Comparison of ENCODE assay signal across 16 cellular contexts in the genomic region with DNA sequence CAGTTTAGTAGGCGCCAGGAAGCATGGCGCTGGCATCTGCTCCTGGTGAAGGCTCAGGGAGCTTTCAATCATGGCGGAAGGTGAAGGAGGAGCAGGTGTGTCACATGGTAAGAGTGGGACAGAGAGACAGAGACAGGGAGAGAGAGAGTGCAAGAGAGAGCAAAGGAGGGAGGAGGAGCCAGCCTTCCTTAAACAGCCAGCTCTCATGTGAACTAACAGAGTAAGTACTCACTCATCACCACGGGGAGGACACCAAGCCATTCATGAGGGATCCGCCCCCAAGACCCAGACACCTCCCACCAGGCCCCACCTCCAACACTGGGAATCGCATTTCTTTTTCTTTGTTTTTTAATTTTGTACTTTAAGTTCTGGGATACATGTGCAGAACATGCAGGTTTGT. TPM values are rescaled to one million over a fixed set of nuclear protein-coding genes. Genes with fewer than 3 reads are reported as not detected.
DNase-seq lines count a peak whose midpoint lies in the region; ATAC-seq, FAIRE-seq and TF ChIP-seq lines count a peak whose summit lies in the region.
"Had no signal": no experiment of that assay in that cellular context is flagged by ENCODE, and none has a peak within 500 bp of the region (broad histone marks: within the 10 kb centered on the region; RNA-seq: fewer than 3 reads in every experiment).

No MANE protein-coding gene starts in this region.

- TF ChIP-seq CTCF in HFFc6 (IDR thresholded peaks at IDR 0.05) (no peak), K562 (IDR thresholded peaks at IDR 0.05 in 2 of 3, conservative IDR thresholded peaks at IDR 0.05 in 1 of 3; ENCODE audit: insufficient read depth in 2 of 3, low read depth in 1 of 3, low read length in 3 of 3) (no peak), progenitor cell of endocrine pancreas (IDR thresholded peaks at IDR 0.05; ENCODE audit: unreplicated experiment) (no peak), psoas muscle (IDR thresholded peaks at IDR 0.05) (no peak)

- H3K36me3 ChIP-seq in K562 (ENCODE audit: control insufficient read depth, insufficient read depth, low read length) (no peaks in the 10 kb centered on the region), psoas muscle (ENCODE audit: insufficient read depth in 1 of 2, low read depth in 1 of 2) (no peaks in the 10 kb centered on the region)
- H3K36me3 ChIP-seq: BE2C, Peyer's patch had no signal

- H2AFZ ChIP-seq in K562 (ENCODE audit: low read depth, low read length): peak overlapping the region; percentile 48

- CTCF ChIA-PET in K562 (lab: Yijun Ruan, JAX; ENCODE audit: low intra/inter-chr PET ratio): no interaction called here

- ATAC-seq in K562 (peak; percentile 96), GM21619 (IDR thresholded peaks at IDR 0.05; ENCODE audit: unreplicated experiment) (no peak), psoas muscle (no peak)
- ATAC-seq: T-cell had no signal

- 53% methylated on average over 6 of the region's 6 CpGs for WGBS in K562 (ENCODE audit: insufficient coverage, low coverage, missing lambda C conversion rate)
- 89 to 92% (median 90%) methylated on average over 6 of the region's 6 CpGs for WGBS in psoas muscle, 3 donors

- peak overlapping the region; percentile 71 for H3K27ac Mint-ChIP-seq in HFFc6
- peak overlapping the region; percentile 83 for H3K27ac Mint-ChIP-seq in progenitor cell of endocrine pancreas
- H3K27ac Mint-ChIP-seq: IgD-negative memory B cell, T-cell had no signal

- DNase-seq in Daoy (ENCODE audit: low read depth): peak; percentile 13
- DNase-seq in HFFc6: no peak
- DNase-seq in K562 (ENCODE audit: extremely low read depth in 1 of 4, low spot score in 3 of 4): peak in 3 of 4 experiments; percentile 36 to 71 (median 54)
- DNase-seq in progenitor cell of endocrine pancreas (ENCODE audit: low spot score, unreplicated experiment): no peak
- DNase-seq in C1 segment of cervical spinal cord (lab: John Stamatoyannopoulos, UW): no peak
- no peak for DNase-seq in psoas muscle
- DNase-seq: CD4-positive, alpha-beta memory T cell; NCI-H1417 treated with DMSO at 0.1 percent for 48 hours; NCI-H446 treated with DMSO at 0.1 percent for 48 hours; Peyer's patch; T-cell had no signal

- H3K9me1 ChIP-seq in K562 (ENCODE audit: control insufficient read depth, insufficient read depth, low read length): no peaks in the 10 kb centered on the region

- no peaks in the 10 kb centered on the region for H3K79me2 ChIP-seq in K562 (ENCODE audit: control insufficient read depth, insufficient read depth, low read length)

- H3K9me3 ChIP-seq in K562 (replicated peaks; ENCODE audit: control insufficient read depth, insufficient read depth, low read depth, low read length): no peaks in the 10 kb centered on the region
- no peaks in the 10 kb centered on the region for H3K9me3 ChIP-seq in psoas muscle
- H3K9me3 ChIP-seq: BE2C, Peyer's patch had no signal

- H3K36me3 Mint-ChIP-seq in HFFc6 (ENCODE audit: low read depth): no peaks in the 10 kb centered on the region
- H3K36me3 Mint-ChIP-seq in progenitor cell of endocrine pancreas (ENCODE audit: insufficient read depth): no peaks in the 10 kb centered on the region
- H3K36me3 Mint-ChIP-seq: T-cell had no signal

- H3K4me3 Mint-ChIP-seq in HFFc6 (no peak overlapping the region), progenitor cell of endocrine pancreas (ENCODE audit: low read depth) (no peak overlapping the region)
- H3K4me3 Mint-ChIP-seq: CD4-positive, alpha-beta memory T cell; IgD-negative memory B cell; T-cell had no signal

- H3K27ac ChIP-seq in K562 (ENCODE audit: extremely low read depth, low read depth, low read length) (0 out of 3 replicates have a peak overlapping the region, but pooled peaks have one; percentile 2), psoas muscle (no peak overlapping the region)
- H3K27ac ChIP-seq: Peyer's patch, SK-N-MC had no signal

- BruUV-seq in K562 (replicated peaks; lab: Mats Ljungman, UMichigan): no TSS peak

- no peak overlapping the region for H3K9ac ChIP-seq in K562 (ENCODE audit: insufficient read depth in 1 of 2, low read depth in 2 of 2, low read length in 2 of 2)

- peaks cover 7 to 9% of the 10 kb centered on the region in 2 experiments; a peak in 2 of 5 replicates for H3K4me1 ChIP-seq in K562 (replicated peaks in 1 of 2; ENCODE audit: control insufficient read depth in 2 of 2, insufficient read depth in 2 of 2, low read length in 2 of 2)
- peaks cover 4% of the 10 kb centered on the region for H3K4me1 ChIP-seq in psoas muscle
- H3K4me1 ChIP-seq: BE2C, Peyer's patch had no signal

- H3K4me3 ChIP-seq in K562 (no peak overlapping the region), psoas muscle (no peak overlapping the region)
- H3K4me3 ChIP-seq: Peyer's patch, SK-N-MC had no signal

- POLR2A ChIA-PET in K562 (lab: Yijun Ruan, JAX): interaction anchor here (0.6 to 1.4 kb wide), 4 partner anchors 41 to 159 kb away, joined by 3 to 8 read pairs (median 4); a partner anchor contains a TSS

- intact Hi-C loops in K562 (cut with micrococcal nuclease): no loop called here
- intact Hi-C loops in psoas muscle (cut with DNase I): no loop called here

- H3K4me1 Mint-ChIP-seq in HFFc6 (ENCODE audit: low read depth) (peaks cover 12% of the 10 kb centered on the region), progenitor cell of endocrine pancreas (ENCODE audit: low read depth) (peaks cover 16% of the 10 kb centered on the region)

- TF ChIP-seq EP300 in K562 (IDR thresholded peaks at IDR 0.05; ENCODE audit: low read length): no peak

- TF ChIP-seq POLR2A in K562 (conservative IDR thresholded peaks at IDR 0.05): no peak

- H4K20me1 ChIP-seq in K562 (replicated peaks; ENCODE audit: control insufficient read depth, insufficient read depth, low read length): no peaks in the 10 kb centered on the region

- no peak for TF ChIP-seq RAD21 in K562 (CRISPR knock-in tag; conservative IDR thresholded peaks at IDR 0.05 in 1 of 2, IDR thresholded peaks at IDR 0.05 in 1 of 2)

- H3K27me3 Mint-ChIP-seq in HFFc6 (ENCODE audit: insufficient read depth) (peaks cover 12% of the 10 kb centered on the region), progenitor cell of endocrine pancreas (no peaks in the 10 kb centered on the region)
- H3K27me3 Mint-ChIP-seq: CD4-positive, alpha-beta memory T cell; IgD-negative memory B cell; T-cell had no signal

- in situ Hi-C loops in K562 (cut with MboI): no loop called here

- H3K9me3 Mint-ChIP-seq in HFFc6: no peaks in the 10 kb centered on the region
- no peaks in the 10 kb centered on the region for H3K9me3 Mint-ChIP-seq in progenitor cell of endocrine pancreas (ENCODE audit: low read depth)
- H3K9me3 Mint-ChIP-seq: IgD-negative memory B cell, T-cell had no signal

- peak; percentile 65 for FAIRE-seq in K562 (lab: Jason Lieb, UNC)
- FAIRE-seq: H54 had no signal

- H3K4me2 ChIP-seq in K562 (ENCODE audit: insufficient read depth, low read length): no peak overlapping the region

- no peaks in the 10 kb centered on the region for H3K27me3 ChIP-seq in K562 (ENCODE audit: control insufficient read depth in 2 of 2, insufficient read depth in 2 of 2, low read length in 2 of 2)
- H3K27me3 ChIP-seq in psoas muscle (ENCODE audit: insufficient read depth in 3 of 3, low read length in 2 of 3): no peaks in the 10 kb centered on the region
- H3K27me3 ChIP-seq: BE2C, Peyer's patch had no signal

RNA-seq across cellular contexts. Expression of a gene that starts 40.8 kb away (rescaled TPM):
- 13.6 and 21.2 TPM in 2 replicates for total RNA-seq in Daoy (2014; rRNA removed; shearing (Covaris generic))
- total RNA-seq in HFFc6 (2021; fragmentation: NEBNext Ultra II Directional; extraction: Animal tissue kit (Norgen Biotek cat#: 25700)): 10 to 100 TPM; 38.2 to 49.0 (median 41.1) TPM
- total RNA-seq in K562 (2011; cell fraction: chromatin; rRNA removed; ENCODE audit: low replicate concordance): 121 and 224 TPM in 2 replicates
- total RNA-seq in K562 (2011; cell fraction: nucleolus; rRNA removed): 53.2 and 69.0 TPM in 2 replicates
- total RNA-seq in K562 (2011; cell fraction: nucleoplasm; rRNA removed): 96.6 and 111 TPM in 2 replicates
- total RNA-seq in K562 (2014; rRNA removed) (22.2 and 27.5 TPM in 2 replicates), K562 (2014; rRNA removed; fragmentation: Illumina TruSeq; extraction: Trizol) (25.7 and 28.2 TPM in 2 replicates), K562 (2015; rRNA removed; fragmentation: Illumina TruSeq; extraction: Trizol) (28.3 and 30.9 TPM in 2 replicates), K562 (2021) (38.3 and 40.3 TPM in 2 replicates), progenitor cell of endocrine pancreas (98.4 and 102 TPM in 2 replicates), psoas muscle (10 to 100 TPM; 38.8 to 60.7 (median 50.4) TPM)
- polyA plus RNA-seq in K562 (2011; rRNA removed) (8.5 and 10.3 TPM in 2 replicates), K562 (2014; fragmentation: Illumina TruSeq; extraction: Trizol) (17.3 and 18.0 TPM in 2 replicates), K562 (2014; fragmentation: Nextera tagmentation; extraction: Ambion mirVana) (1 to 10 TPM; 1.7 to 7.2 TPM), K562 (2014; rRNA removed) (20.2 and 20.7 TPM in 2 replicates), psoas muscle (10 to 100 TPM; 11.6 to 27.3 (median 12.3) TPM)
- 4.5 and 7.0 TPM in 2 replicates for polyA plus RNA-seq in K562 (2011; cell fraction: cytosol; rRNA removed)
- polyA plus RNA-seq in K562 (2011; cell fraction: nucleus; rRNA removed): 39.0 and 41.2 TPM in 2 replicates
- polyA plus RNA-seq in K562 (2012): 17.5 and 22.9 TPM in 2 replicates
- polyA minus RNA-seq in K562 (2011; rRNA and poly(A)+ RNA removed): 56.1 and 59.2 TPM in 2 replicates
- polyA minus RNA-seq in K562 (2011; cell fraction: cytosol; rRNA and poly(A)+ RNA removed): 18.2 and 24.7 TPM in 2 replicates
- 84.4 and 122 TPM in 2 replicates for polyA minus RNA-seq in K562 (2011; cell fraction: nucleus; rRNA and poly(A)+ RNA removed)

RNA-seq across cellular contexts. Expression of a gene that starts 46.6 kb away (rescaled TPM):
- 158 and 175 TPM in 2 replicates for total RNA-seq in Daoy (2014; rRNA removed; shearing (Covaris generic))
- 10 to 100 TPM; 67.2 to 82.4 (median 73.3) TPM for total RNA-seq in HFFc6 (2021; fragmentation: NEBNext Ultra II Directional; extraction: Animal tissue kit (Norgen Biotek cat#: 25700))
- total RNA-seq in K562 (2011; cell fraction: chromatin; rRNA removed; ENCODE audit: low replicate concordance): 40.5 and 65.8 TPM in 2 replicates
- 24.2 and 27.4 TPM in 2 replicates for total RNA-seq in K562 (2011; cell fraction: nucleolus; rRNA removed)
- total RNA-seq in K562 (2011; cell fraction: nucleoplasm; rRNA removed): 31.9 and 45.0 TPM in 2 replicates
- total RNA-seq in K562 (2014; rRNA removed) (114 and 123 TPM in 2 replicates), K562 (2014; rRNA removed; fragmentation: Illumina TruSeq; extraction: Trizol) (183 and 218 TPM in 2 replicates), K562 (2015; rRNA removed; fragmentation: Illumina TruSeq; extraction: Trizol) (227 and 257 TPM in 2 replicates), K562 (2021) (126 and 136 TPM in 2 replicates), progenitor cell of endocrine pancreas (45.0 and 53.6 TPM in 2 replicates), psoas muscle (10 to 100 TPM; 46.5 to 74.3 (median 56.6) TPM)
- polyA plus RNA-seq in K562 (2011; rRNA removed) (39.6 and 60.2 TPM in 2 replicates), K562 (2014; fragmentation: Illumina TruSeq; extraction: Trizol) (237 and 426 TPM in 2 replicates), K562 (2014; fragmentation: Nextera tagmentation; extraction: Ambion mirVana) (100 to 1,000 TPM; 191 to 223 TPM), K562 (2014; rRNA removed) (92.9 and 137 TPM in 2 replicates), psoas muscle (100 to 1,000 TPM in 1 of 3 donors, 10 to 100 TPM in 2; 48.8 to 116 (median 48.9) TPM)
- 11.3 and 24.4 TPM in 2 replicates for polyA plus RNA-seq in K562 (2011; cell fraction: cytosol; rRNA removed)
- 16.2 and 19.6 TPM in 2 replicates for polyA plus RNA-seq in K562 (2011; cell fraction: nucleus; rRNA removed)
- 60.1 and 72.9 TPM in 2 replicates for polyA plus RNA-seq in K562 (2012)
- 33.5 and 35.2 TPM in 2 replicates for polyA minus RNA-seq in K562 (2011; rRNA and poly(A)+ RNA removed)
- 14.6 and 19.8 TPM in 2 replicates for polyA minus RNA-seq in K562 (2011; cell fraction: cytosol; rRNA and poly(A)+ RNA removed)
- polyA minus RNA-seq in K562 (2011; cell fraction: nucleus; rRNA and poly(A)+ RNA removed): 13.3 and 18.7 TPM in 2 replicates

Comparison
In these comparisons a context has a peak if more than half of its experiments do, and no peak if none do; other contexts are left out.
1. DNase-seq: peak in Daoy (single experiment) and K562 (3 of 4); none in HFFc6 (single experiment), progenitor cell of endocrine pancreas (single experiment), C1 segment of cervical spinal cord (0 of 14) and psoas muscle (0 of 2).